1 cellular context compared by ENCODE assay signal in genomic region chr11:94656968-94657367, GRCh38.
TF ChIP-seq lines count a peak whose summit lies in the region.

No MANE protein-coding gene starts in this region.

TF ChIP-seq in SK-N-SH, 30 proteins besides CTCF, POLR2A, EP300 and RAD21 (continued from another document):
- TF ChIP-seq, protein P1, sequence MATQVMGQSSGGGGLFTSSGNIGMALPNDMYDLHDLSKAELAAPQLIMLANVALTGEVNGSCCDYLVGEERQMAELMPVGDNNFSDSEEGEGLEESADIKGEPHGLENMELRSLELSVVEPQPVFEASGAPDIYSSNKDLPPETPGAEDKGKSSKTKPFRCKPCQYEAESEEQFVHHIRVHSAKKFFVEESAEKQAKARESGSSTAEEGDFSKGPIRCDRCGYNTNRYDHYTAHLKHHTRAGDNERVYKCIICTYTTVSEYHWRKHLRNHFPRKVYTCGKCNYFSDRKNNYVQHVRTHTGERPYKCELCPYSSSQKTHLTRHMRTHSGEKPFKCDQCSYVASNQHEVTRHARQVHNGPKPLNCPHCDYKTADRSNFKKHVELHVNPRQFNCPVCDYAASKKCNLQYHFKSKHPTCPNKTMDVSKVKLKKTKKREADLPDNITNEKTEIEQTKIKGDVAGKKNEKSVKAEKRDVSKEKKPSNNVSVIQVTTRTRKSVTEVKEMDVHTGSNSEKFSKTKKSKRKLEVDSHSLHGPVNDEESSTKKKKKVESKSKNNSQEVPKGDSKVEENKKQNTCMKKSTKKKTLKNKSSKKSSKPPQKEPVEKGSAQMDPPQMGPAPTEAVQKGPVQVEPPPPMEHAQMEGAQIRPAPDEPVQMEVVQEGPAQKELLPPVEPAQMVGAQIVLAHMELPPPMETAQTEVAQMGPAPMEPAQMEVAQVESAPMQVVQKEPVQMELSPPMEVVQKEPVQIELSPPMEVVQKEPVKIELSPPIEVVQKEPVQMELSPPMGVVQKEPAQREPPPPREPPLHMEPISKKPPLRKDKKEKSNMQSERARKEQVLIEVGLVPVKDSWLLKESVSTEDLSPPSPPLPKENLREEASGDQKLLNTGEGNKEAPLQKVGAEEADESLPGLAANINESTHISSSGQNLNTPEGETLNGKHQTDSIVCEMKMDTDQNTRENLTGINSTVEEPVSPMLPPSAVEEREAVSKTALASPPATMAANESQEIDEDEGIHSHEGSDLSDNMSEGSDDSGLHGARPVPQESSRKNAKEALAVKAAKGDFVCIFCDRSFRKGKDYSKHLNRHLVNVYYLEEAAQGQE (IDR thresholded peaks at IDR 0.05; ENCODE audit: low read depth, low read length) = no peak
- TF ChIP-seq SIN3A (IDR thresholded peaks at IDR 0.05; ENCODE audit: borderline replicate concordance, low read depth, low read length) (no peak), ELF1 (IDR thresholded peaks at IDR 0.05) (no peak), FOSL2 (IDR thresholded peaks at IDR 0.05; ENCODE audit: borderline replicate concordance, low read depth) (no peak), NFIC (IDR thresholded peaks at IDR 0.05; ENCODE audit: borderline replicate concordance) (no peak), CHD2 (IDR thresholded peaks at IDR 0.05; ENCODE audit: low read length, partially characterized antibody) (no peak)
TF ChIP-seq in SK-N-SH: peak in this region for 0.
